17 cellular contexts compared by ENCODE assay signal in genomic region chr22:37910863-37911262, GRCh38. TPM values are rescaled to one million over a fixed set of nuclear protein-coding genes. Genes with fewer than 3 reads are reported as not detected.
DNase-seq lines count a peak whose midpoint lies in the region; ATAC-seq, FAIRE-seq and TF ChIP-seq lines count a peak whose summit lies in the region.
"Had no signal": no experiment of that assay in that cellular context is flagged by ENCODE, and none has a peak within 500 bp of the region (broad histone marks: within the 10 kb centered on the region; RNA-seq: fewer than 3 reads in every experiment).

No MANE protein-coding gene starts in this region.

- TF ChIP-seq EP300 in sigmoid colon (IDR thresholded peaks at IDR 0.05): no peak

- WGBS in sigmoid colon, 2 donors: 84 to 92% methylated on average over 8 of the region's 8 CpGs

- peak overlapping the region; percentile 45 for H3K9ac ChIP-seq in keratinocyte (ENCODE audit: control insufficient read depth, extremely low read depth, insufficient read depth, low read length)

- CTCF ChIA-PET in HEK293 (lab: Yijun Ruan, JAX): interaction anchor here (0.6 kb wide), 1 partner anchor 25 kb away, joined by 7 read pairs; no protein-coding TSS in a partner anchor
- CTCF ChIA-PET in T-cell (lab: Charles Lee): no interaction called here

- H3K4me3 ChIP-seq in HEK293 (ENCODE audit: low read depth, low read length) (no peak overlapping the region), keratinocyte (ENCODE audit: control insufficient read depth in 2 of 3, extremely low read depth in 1 of 3, insufficient read depth in 2 of 3, low read depth in 1 of 3, low read length in 3 of 3) (peak overlapping the region; percentile 10 to 46 (median 27)), sigmoid colon (peak overlapping the region in 3 of 4 donors; percentile 7 to 39 (median 22))
- H3K4me3 ChIP-seq: SJSA1 had no signal

- peak overlapping the region; percentile 39 to 44 for H3K27ac Mint-ChIP-seq in T-cell
- H3K27ac Mint-ChIP-seq: activated B cell treated with CpG ODN at 0.5 μM for 24 hours; activated T-cell treated with anti-CD3 and anti-CD28 coated beads, Interleukin-2, amount 50 U/mL, for 72 hours had no signal

- H3K27ac ChIP-seq in HEK293 (ENCODE audit: extremely low read depth, low read depth, low read length) (no peak overlapping the region), keratinocyte (ENCODE audit: control insufficient read depth, insufficient read depth, low read length) (peak overlapping the region; percentile 24), sigmoid colon (peak overlapping the region; percentile 88 to 97 (median 92))
- H3K27ac ChIP-seq: SJSA1 had no signal

- H3K27me3 ChIP-seq in keratinocyte (ENCODE audit: control insufficient read depth, extremely low read depth, insufficient read depth, low read length) (no peaks in the 10 kb centered on the region), sigmoid colon (no peaks in the 10 kb centered on the region)
- H3K27me3 ChIP-seq: SJSA1 had no signal

- H3K9me1 ChIP-seq in keratinocyte (ENCODE audit: control insufficient read depth, extremely low read depth, insufficient read depth, low read length): peaks cover 3% of the 10 kb centered on the region

- H3K4me3 Mint-ChIP-seq in T-cell: no peak overlapping the region
- H3K4me3 Mint-ChIP-seq: activated B cell treated with CpG ODN at 0.5 μM for 24 hours; activated T-cell treated with anti-CD3 and anti-CD28 coated beads, Interleukin-2, amount 50 U/mL, for 72 hours; CD14-positive monocyte had no signal

- no peaks in the 10 kb centered on the region for H3K9me3 ChIP-seq in HEK293 (ENCODE audit: control insufficient read depth, insufficient read depth, low read depth, low read length)
- no peaks in the 10 kb centered on the region for H3K9me3 ChIP-seq in keratinocyte (ENCODE audit: control insufficient read depth, low read depth, low read length)
- no peaks in the 10 kb centered on the region for H3K9me3 ChIP-seq in sigmoid colon
- H3K9me3 ChIP-seq: SJSA1 had no signal

- ATAC-seq in T-cell (replicated peaks in 1 of 4) (no peak), GM19455 (IDR thresholded peaks at IDR 0.05; ENCODE audit: unreplicated experiment) (no peak), GM21723 (IDR thresholded peaks at IDR 0.05; ENCODE audit: unreplicated experiment) (no peak)
- ATAC-seq: activated T-cell treated with anti-CD3 and anti-CD28 coated beads, Interleukin-2, amount 50 U/mL, for 72 hours had no signal

- H3K27me3 Mint-ChIP-seq in T-cell: no peaks in the 10 kb centered on the region
- H3K27me3 Mint-ChIP-seq: activated B cell treated with CpG ODN at 0.5 μM for 24 hours had no signal

- peaks cover 18% of the 10 kb centered on the region for H4K20me1 ChIP-seq in keratinocyte (ENCODE audit: control insufficient read depth, extremely low read depth, insufficient read depth, low read length)

- H3K4me2 ChIP-seq in keratinocyte (ENCODE audit: control insufficient read depth, extremely low read depth, insufficient read depth, low read depth, low read length): peak overlapping the region; percentile 70

- H3K36me3 ChIP-seq in HEK293 (ENCODE audit: control insufficient read depth in 2 of 2, insufficient read depth in 1 of 2, low read length in 2 of 2): peaks cover 24 to 59% of the 10 kb centered on the region in 2 experiments; a peak in 2 of 3 replicates
- H3K36me3 ChIP-seq in keratinocyte (ENCODE audit: control insufficient read depth in 2 of 2, extremely low read depth in 1 of 2, insufficient read depth in 2 of 2, low read length in 2 of 2): peaks cover 45 to 54% of the 10 kb centered on the region in 2 experiments
- peaks cover 3 to 40% (median 37%) of the 10 kb centered on the region in 4 donors for H3K36me3 ChIP-seq in sigmoid colon

- H3K79me2 ChIP-seq in keratinocyte (ENCODE audit: control insufficient read depth, insufficient read depth, low read length): peaks cover 80% of the 10 kb centered on the region

- no peak for DNase-seq in T-cell
- no peak for DNase-seq in keratinocyte (ENCODE audit: low read depth, low spot score)
- peak; percentile 85 for DNase-seq in sigmoid colon
- DNase-seq in iPS-NIHi7 (ENCODE audit: extremely low spot score): no peak
- DNase-seq in SHP77 (lab: John Stamatoyannopoulos, UW): no peak
- DNase-seq: activated B cell treated with CpG ODN at 0.5 μM for 24 hours; activated T-cell treated with anti-CD3 and anti-CD28 coated beads, Interleukin-2, amount 50 U/mL, for 72 hours; erythroblast; NCI-H1092; NCI-H524 treated with DMSO at 0.1 percent for 48 hours; occipital lobe; stimulated activated CD4-positive, alpha-beta T cell treated with anti-CD3 and anti-CD28 coated beads, Interleukin-1b, Interleukin-23, amount 100 ng/mL, for 48 hours had no signal

- intact Hi-C loops in sigmoid colon (cut with DNase I): loop anchor here (2.0 kb wide), 1 partner anchor 22 kb away; no protein-coding TSS in a partner anchor

- H3K4me1 ChIP-seq in HEK293 (ENCODE audit: control insufficient read depth, insufficient read depth, low read length): peaks cover 4% of the 10 kb centered on the region; the same call in 1 of the 2 replicates
- peaks cover 38% of the 10 kb centered on the region for H3K4me1 ChIP-seq in keratinocyte (ENCODE audit: control insufficient read depth, extremely low read depth, insufficient read depth, low read length)
- H3K4me1 ChIP-seq in sigmoid colon: peaks cover 0 to 72% (median 60%) of the 10 kb centered on the region in 4 donors

- FAIRE-seq in keratinocyte (lab: Jason Lieb, UNC): peak; percentile 29

- TF ChIP-seq CTCF in HEK293 (tag by site-specific recombination; IDR thresholded peaks at IDR 0.05) (no peak), keratinocyte (optimal IDR thresholded peaks at IDR 0.05 in 1 of 3, IDR thresholded peaks at IDR 0.05 in 1 of 3, conservative IDR thresholded peaks at IDR 0.05 in 1 of 3; ENCODE audit: extremely low read depth in 1 of 3, insufficient read depth in 2 of 3, low read length in 3 of 3) (no peak), sigmoid colon (IDR thresholded peaks at IDR 0.05) (no peak)

- H3K36me3 Mint-ChIP-seq in T-cell: no peaks in the 10 kb centered on the region

- H3K4me1 Mint-ChIP-seq in T-cell: peaks cover 29 to 37% (median 37%) of the 10 kb centered on the region in 3 donors

- H2AFZ ChIP-seq in keratinocyte (ENCODE audit: control insufficient read depth, low read length): no peak overlapping the region

- TF ChIP-seq POLR2A in sigmoid colon (IDR thresholded peaks at IDR 0.05): no peak

- dilution Hi-C loops in keratinocyte (cut with MboI; ENCODE audit: extremely low pct_ligation_motif_present, low sequenced_read_pairs): no loop called here

- POLR2A ChIA-PET in HEK293 (lab: Yijun Ruan, JAX): interaction anchor here (0.6 to 1.2 kb wide), 2 partner anchors 12 to 26 kb away, joined by 3 to 5 read pairs; no protein-coding TSS in a partner anchor
- POLR2A ChIA-PET in T-cell (lab: Charles Lee): no interaction called here

- H3K9me3 Mint-ChIP-seq in T-cell: no peaks in the 10 kb centered on the region
- H3K9me3 Mint-ChIP-seq: activated B cell treated with CpG ODN at 0.5 μM for 24 hours; activated T-cell treated with anti-CD3 and anti-CD28 coated beads, Interleukin-2, amount 50 U/mL, for 72 hours; CD14-positive monocyte had no signal

TF ChIP-seq in HEK293, 187 proteins besides CTCF, POLR2A, EP300 and RAD21 (continues in another document):
- peak; percentile 82 for TF ChIP-seq ZIC2 (tag by site-specific recombination; IDR thresholded peaks at IDR 0.05)

RNA-seq across cellular contexts. Expression of gene MICALL1, which starts 4.8 kb away (rescaled TPM):
- total RNA-seq in T-cell: 10 to 100 TPM; 23.6 to 39.0 (median 34.3) TPM
- 42.8 to 108 TPM (median 65.0 TPM) in 3 replicates for polyA plus RNA-seq in keratinocyte
- polyA plus RNA-seq in keratinocyte (2011; ENCODE audit: low read depth): 129 TPM
- 66.6 and 126 TPM in 2 replicates for polyA plus RNA-seq in keratinocyte (2011; cell fraction: cytosol; rRNA removed)
- 112 and 147 TPM in 2 replicates for polyA plus RNA-seq in keratinocyte (2011; cell fraction: nucleus; rRNA removed)
- polyA plus RNA-seq in keratinocyte (2012; ENCODE audit: low replicate concordance): 95.6 and 125 TPM in 2 replicates
- polyA minus RNA-seq in keratinocyte: 103 to 224 TPM (median 138 TPM) in 3 replicates
- polyA minus RNA-seq in keratinocyte (2011; cell fraction: cytosol; rRNA and poly(A)+ RNA removed): 245 TPM
- polyA minus RNA-seq in keratinocyte (2011; cell fraction: nucleus; rRNA and poly(A)+ RNA removed): 113 and 133 TPM in 2 replicates
- total RNA-seq in sigmoid colon: 100 to 1,000 TPM in 1 of 4 donors, 10 to 100 TPM in 3; 23.9 to 109 (median 51.6) TPM
- polyA plus RNA-seq in sigmoid colon: 10 to 100 TPM in 1 of 3 donors, 1 to 10 TPM in 2; 8.4 to 22.5 (median 9.7) TPM

RNA-seq across cellular contexts. Expression of gene C22orf23, which starts 42.5 kb away (rescaled TPM):
- total RNA-seq in T-cell (not detected), sigmoid colon (under 1 TPM in 1 of 4 donors, not detected in 3; 0.36 TPM)
- polyA plus RNA-seq in keratinocyte (0.10 TPM in 1 of 3 replicates, not detected in the others), sigmoid colon (under 1 TPM in 1 of 3 donors, not detected in 2; 0.15 TPM)
- polyA plus RNA-seq in keratinocyte (2011; ENCODE audit: low read depth): not detected
- not detected in 2 replicates for polyA plus RNA-seq in keratinocyte (2011; cell fraction: cytosol; rRNA removed)
- polyA plus RNA-seq in keratinocyte (2011; cell fraction: nucleus; rRNA removed): not detected in 2 replicates
- 1.1 and 1.3 TPM in 2 replicates for polyA plus RNA-seq in keratinocyte (2012; ENCODE audit: low replicate concordance)
- polyA minus RNA-seq in keratinocyte: not detected in 3 replicates
- polyA minus RNA-seq in keratinocyte (2011; cell fraction: cytosol; rRNA and poly(A)+ RNA removed): not detected
- not detected in 2 replicates for polyA minus RNA-seq in keratinocyte (2011; cell fraction: nucleus; rRNA and poly(A)+ RNA removed)
- total RNA-seq: SJSA1 had no signal
- polyA plus RNA-seq: CD14-positive monocyte had no signal

RNA-seq across cellular contexts. Expression of gene POLR2F, which starts 42.6 kb away (rescaled TPM):
- total RNA-seq in T-cell (10 to 100 TPM; 31.4 to 54.5 (median 49.4) TPM), sigmoid colon (100 to 1,000 TPM in 1 of 4 donors, 10 to 100 TPM in 3; 47.9 to 149 (median 71.1) TPM)
- polyA plus RNA-seq in keratinocyte (101 to 119 TPM (median 108 TPM) in 3 replicates), sigmoid colon (100 to 1,000 TPM in 2 of 3 donors, 10 to 100 TPM in 1; 96.9 to 136 (median 126) TPM)
- polyA plus RNA-seq in keratinocyte (2011; ENCODE audit: low read depth): 78.4 TPM
- polyA plus RNA-seq in keratinocyte (2011; cell fraction: cytosol; rRNA removed): 112 and 167 TPM in 2 replicates
- polyA plus RNA-seq in keratinocyte (2011; cell fraction: nucleus; rRNA removed): 53.2 and 59.8 TPM in 2 replicates
- 87.7 and 141 TPM in 2 replicates for polyA plus RNA-seq in keratinocyte (2012; ENCODE audit: low replicate concordance)
- 27.4 to 51.5 TPM (median 28.7 TPM) in 3 replicates for polyA minus RNA-seq in keratinocyte
- 52.4 TPM for polyA minus RNA-seq in keratinocyte (2011; cell fraction: cytosol; rRNA and poly(A)+ RNA removed)
- 6.4 and 10.0 TPM in 2 replicates for polyA minus RNA-seq in keratinocyte (2011; cell fraction: nucleus; rRNA and poly(A)+ RNA removed)
